Comparison of ENCODE assay signal across 7 cellular contexts in genomic region chr15:51438526-51438925, GRCh38.
"Had no signal": no experiment of that assay in that cellular context is flagged by ENCODE, and none has a peak within 500 bp of the region (broad histone marks: within the 10 kb centered on the region; RNA-seq: fewer than 3 reads in every experiment).

No MANE protein-coding gene starts in this region.

- FAIRE-seq: G401.6, GM12878, GM12891, GM18507, GM19239 had no signal

- ATAC-seq: GM12878 had no signal

- H3K4me3 ChIP-seq: GM12878 had no signal

- DNase-seq: GDM1, GF-D8 had no signal
